In the genomic region with DNA sequence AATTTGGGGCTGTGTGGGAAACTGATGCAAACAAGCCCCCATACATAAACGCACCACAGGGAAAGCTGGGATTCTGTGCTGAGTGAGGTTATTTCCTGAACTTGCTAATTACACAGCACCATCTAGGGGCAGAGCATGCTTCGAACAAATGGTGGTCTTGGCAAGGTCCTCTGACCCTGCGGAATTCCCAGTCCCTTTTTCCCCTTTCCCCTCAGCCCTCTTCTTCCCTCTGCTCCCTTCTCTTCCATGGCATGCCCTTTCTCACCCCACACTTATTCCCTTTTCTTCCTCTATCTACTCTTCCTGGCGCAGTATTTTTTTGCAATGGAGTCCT, we compare ENCODE assay signal across 9 cellular contexts.
DNase-seq lines count a peak whose midpoint lies in the region; ATAC-seq and TF ChIP-seq lines count a peak whose summit lies in the region.
"Had no signal": no experiment of that assay in that cellular context is flagged by ENCODE, and none has a peak within 500 bp of the region (broad histone marks: within the 10 kb centered on the region; RNA-seq: fewer than 3 reads in every experiment).

No MANE protein-coding gene starts in this region.

- TF ChIP-seq CTCF in A673 (conservative IDR thresholded peaks at IDR 0.05; ENCODE audit: low read depth, low read length) (peak; percentile 75), HEK293 (tag by site-specific recombination; IDR thresholded peaks at IDR 0.05) (peak; percentile 78), spleen (IDR thresholded peaks at IDR 0.05 in 8 of 11, conservative IDR thresholded peaks at IDR 0.05 in 3 of 11) (peak in 1 of 11 experiments; percentile 10)
- TF ChIP-seq CTCF in CD4-positive, alpha-beta T cell (IDR thresholded peaks at IDR 0.05) = no peak

- peak; percentile 84 for ATAC-seq in SK-N-SH treated with all-trans-retinoic acid at 6 μM for 48 hours
- ATAC-seq in right cardiac atrium = peak; percentile 76 to 82
- no peak for ATAC-seq in GM19324 (IDR thresholded peaks at IDR 0.05; ENCODE audit: low FRiP score, unreplicated experiment)
- no peak for ATAC-seq in CD4-positive, alpha-beta T cell (ENCODE audit: poor library complexity)

- peaks cover 5% of the 10 kb centered on the region for H3K27me3 ChIP-seq in A673 (replicated peaks; ENCODE audit: insufficient read depth, low read depth, low read length, poor library complexity)
- no peaks in the 10 kb centered on the region for H3K27me3 ChIP-seq in right cardiac atrium (ENCODE audit: control insufficient read depth, insufficient read depth)
- H3K27me3 ChIP-seq in spleen (replicated peaks in 1 of 7) = peaks cover 0 to 23% (median 0%) of the 10 kb centered on the region in 7 donors
- peaks cover 12% of the 10 kb centered on the region for H3K27me3 ChIP-seq in CD4-positive, alpha-beta T cell (ENCODE audit: control insufficient read depth, insufficient read depth, low read length)

- 26% methylated on average over 4 of the region's 4 CpGs for WGBS in right cardiac atrium
- WGBS in spleen, 5 donors = 28 to 37% (median 31%) methylated on average over 4 of the region's 4 CpGs

- no peaks in the 10 kb centered on the region for H3K36me3 ChIP-seq in A673 (ENCODE audit: insufficient read depth, low read length, poor library complexity, severe bottlenecking)
- H3K36me3 ChIP-seq in HEK293 (ENCODE audit: control insufficient read depth in 2 of 2, insufficient read depth in 1 of 2, low read length in 2 of 2) = no peaks in the 10 kb centered on the region
- no peaks in the 10 kb centered on the region for H3K36me3 ChIP-seq in spleen

- peaks cover 5% of the 10 kb centered on the region for H3K4me1 ChIP-seq in A673 (ENCODE audit: insufficient read depth, low read length, poor library complexity, severe bottlenecking)
- H3K4me1 ChIP-seq in HEK293 (ENCODE audit: control insufficient read depth, insufficient read depth, low read length) = no peaks in the 10 kb centered on the region
- no peaks in the 10 kb centered on the region for H3K4me1 ChIP-seq in right cardiac atrium (ENCODE audit: control insufficient read depth, insufficient read depth, low read length)
- no peaks in the 10 kb centered on the region for H3K4me1 ChIP-seq in spleen

- no peaks in the 10 kb centered on the region for H3K9me3 Mint-ChIP-seq in CD4-positive, alpha-beta T cell

- H3K4me1 Mint-ChIP-seq in CD4-positive, alpha-beta T cell (ENCODE audit: low read depth) = no peaks in the 10 kb centered on the region

- no peak overlapping the region for H3K4me3 ChIP-seq in A673 (ENCODE audit: low read depth, low read length, poor library complexity, severe bottlenecking)
- H3K4me3 ChIP-seq in HEK293 (ENCODE audit: low read depth, low read length) = no peak overlapping the region
- H3K4me3 ChIP-seq in right cardiac atrium (ENCODE audit: low read length) = no peak overlapping the region
- no peak overlapping the region for H3K4me3 ChIP-seq in spleen

- H3K27me3 Mint-ChIP-seq in CD4-positive, alpha-beta T cell = peaks cover 11% of the 10 kb centered on the region

- no peak overlapping the region for H3K4me3 Mint-ChIP-seq in CD4-positive, alpha-beta T cell

- H3K9me3 ChIP-seq in A673 (ENCODE audit: low read depth, low read length, poor library complexity, severe bottlenecking) (no peaks in the 10 kb centered on the region), HEK293 (ENCODE audit: control insufficient read depth, insufficient read depth, low read depth, low read length) (no peaks in the 10 kb centered on the region), right cardiac atrium (ENCODE audit: control insufficient read depth, low read length) (no peaks in the 10 kb centered on the region), spleen (peaks cover 0 to 27% (median 14%) of the 10 kb centered on the region in 8 donors)
- H3K9me3 ChIP-seq in CD4-positive, alpha-beta T cell (ENCODE audit: control insufficient read depth, low read length) = no peaks in the 10 kb centered on the region

- CTCF ChIA-PET in A673 (lab: Charles Lee) (interaction anchor here (1.0 kb wide), 1 partner anchor 88 kb away, joined by 4 read pairs; no protein-coding TSS in a partner anchor), HEK293 (lab: Yijun Ruan, JAX) (interaction anchor here (0.6 to 3.5 kb wide), 15 partner anchors 9 to 530 kb away, joined by 3 to 31 read pairs (median 5); no protein-coding TSS in a partner anchor)
- CTCF ChIA-PET in CD4-positive, alpha-beta T cell (lab: Charles Lee) = no interaction called here

- H3K27ac Mint-ChIP-seq in CD4-positive, alpha-beta T cell = no peak overlapping the region

- POLR2A ChIA-PET in A673 (lab: Charles Lee; ENCODE audit: low non-redundant PET) (no interaction called here), HEK293 (lab: Yijun Ruan, JAX) (no interaction called here)
- POLR2A ChIA-PET in CD4-positive, alpha-beta T cell (lab: Charles Lee) = no interaction called here

- H3K27ac ChIP-seq in A673 (ENCODE audit: low read depth, low read length, poor library complexity, severe bottlenecking) (no peak overlapping the region), HEK293 (ENCODE audit: extremely low read depth, low read depth, low read length) (no peak overlapping the region), right cardiac atrium (ENCODE audit: low read length) (no peak overlapping the region), spleen (no peak overlapping the region)
- no peak overlapping the region for H3K27ac ChIP-seq in CD4-positive, alpha-beta T cell (ENCODE audit: low read depth, low read length)
- H3K27ac ChIP-seq: epithelial cell of prostate had no signal

- intact Hi-C loops in A673 (cut with micrococcal nuclease; ENCODE audit: unreplicated experiment) = loop anchor here (5.0 kb wide), 2 partner anchors 90 to 230 kb away; no protein-coding TSS in a partner anchor
- intact Hi-C loops in right cardiac atrium (cut with DNase I) = no loop called here
- intact Hi-C loops in spleen (cut with DNase I; ENCODE audit: low total_unique reads) = no loop called here
- intact Hi-C loops in CD4-positive, alpha-beta T cell (cut with DNase I, micrococcal nuclease) = no loop called here

- DNase-seq in A673 (ENCODE audit: low spot score) (peak; percentile 67), right cardiac atrium (peak in 1 of 3 donors; percentile 22), spleen (no peak)
- DNase-seq in activated CD4-positive, alpha-beta T cell treated with anti-CD3 and anti-CD28 coated beads for 48 hours = no peak
- DNase-seq in CD4-positive, alpha-beta T cell = no peak

- no peaks in the 10 kb centered on the region for H3K36me3 Mint-ChIP-seq in CD4-positive, alpha-beta T cell (ENCODE audit: low read depth)

- TF ChIP-seq POLR2A in spleen (IDR thresholded peaks at IDR 0.05) = no peak

- no TSS peak for BruUV-seq in A673 (replicated peaks; lab: Mats Ljungman, UMichigan)

TF ChIP-seq in HEK293, 187 proteins besides CTCF, POLR2A, EP300 and RAD21:
- TF ChIP-seq YY1 (tag by site-specific recombination; IDR thresholded peaks at IDR 0.05) (no peak), ZNF654 (tag by site-specific recombination; IDR thresholded peaks at IDR 0.05; ENCODE audit: low read depth) (peak; percentile 50), ZNF792 (tag by site-specific recombination; IDR thresholded peaks at IDR 0.05) (no peak)

TF ChIP-seq in SK-N-SH treated with all-trans-retinoic acid at 6 μM for 48 hours, 23 proteins besides CTCF, POLR2A, EP300 and RAD21:
- TF ChIP-seq ZNF8 (CRISPR knock-in tag; IDR thresholded peaks at IDR 0.05) = no peak
- no peak for TF ChIP-seq BACH2 (CRISPR knock-in tag; IDR thresholded peaks at IDR 0.05; ENCODE audit: borderline replicate concordance)
- TF ChIP-seq SNAI2 (CRISPR knock-in tag; IDR thresholded peaks at IDR 0.05) = no peak
- TF ChIP-seq ISL1 (CRISPR knock-in tag; IDR thresholded peaks at IDR 0.05) = no peak
- TF ChIP-seq ZFP30 (CRISPR knock-in tag; IDR thresholded peaks at IDR 0.05) = no peak
- TF ChIP-seq ZNF70 (CRISPR knock-in tag; IDR thresholded peaks at IDR 0.05) = no peak
- no peak for TF ChIP-seq PPARA (CRISPR knock-in tag; IDR thresholded peaks at IDR 0.05; ENCODE audit: borderline replicate concordance)
- TF ChIP-seq ESRRG (CRISPR knock-in tag; IDR thresholded peaks at IDR 0.05) = no peak
- TF ChIP-seq, protein P1, sequence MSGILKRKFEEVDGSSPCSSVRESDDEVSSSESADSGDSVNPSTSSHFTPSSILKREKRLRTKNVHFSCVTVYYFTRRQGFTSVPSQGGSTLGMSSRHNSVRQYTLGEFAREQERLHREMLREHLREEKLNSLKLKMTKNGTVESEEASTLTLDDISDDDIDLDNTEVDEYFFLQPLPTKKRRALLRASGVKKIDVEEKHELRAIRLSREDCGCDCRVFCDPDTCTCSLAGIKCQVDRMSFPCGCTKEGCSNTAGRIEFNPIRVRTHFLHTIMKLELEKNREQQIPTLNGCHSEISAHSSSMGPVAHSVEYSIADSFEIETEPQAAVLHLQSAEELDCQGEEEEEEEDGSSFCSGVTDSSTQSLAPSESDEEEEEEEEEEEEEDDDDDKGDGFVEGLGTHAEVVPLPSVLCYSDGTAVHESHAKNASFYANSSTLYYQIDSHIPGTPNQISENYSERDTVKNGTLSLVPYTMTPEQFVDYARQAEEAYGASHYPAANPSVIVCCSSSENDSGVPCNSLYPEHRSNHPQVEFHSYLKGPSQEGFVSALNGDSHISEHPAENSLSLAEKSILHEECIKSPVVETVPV (CRISPR knock-in tag; IDR thresholded peaks at IDR 0.05) = no peak
- TF ChIP-seq ARNTL (CRISPR knock-in tag; IDR thresholded peaks at IDR 0.05; ENCODE audit: borderline replicate concordance, low read depth) = no peak

Comparison
In these comparisons a context has a peak if more than half of its experiments do, and no peak if none do; other contexts are left out.
1. ATAC-seq: peak in SK-N-SH treated with all-trans-retinoic acid at 6 μM for 48 hours (single experiment) and right cardiac atrium (2 of 2); none in GM19324 (single experiment) and CD4-positive, alpha-beta T cell (single experiment).